In genomic region chr7:123494193-123494796, GRCh38 we compare ENCODE assay signal across 9 cellular contexts.
DNase-seq lines count a peak whose midpoint lies in the region; ATAC-seq and TF ChIP-seq lines count a peak whose summit lies in the region.
"Had no signal": no experiment of that assay in that cellular context is flagged by ENCODE, and none has a peak within 500 bp of the region (broad histone marks: within the 10 kb centered on the region; RNA-seq: fewer than 3 reads in every experiment).

No MANE protein-coding gene starts in this region.

- H3K4me3 ChIP-seq in astrocyte of the spinal cord (ENCODE audit: low read depth, low read length) = no peak overlapping the region
- H3K4me3 ChIP-seq: skin epidermis had no signal

- DNase-seq in AML-193 (lab: John Stamatoyannopoulos, UW) = peak; percentile 43 to 53
- DNase-seq in NCI-H748 (lab: John Stamatoyannopoulos, UW; ENCODE audit: unreplicated experiment) = peak; percentile 42
- DNase-seq in astrocyte of the spinal cord (ENCODE audit: low read depth, low spot score) = peak; percentile 43
- peak; percentile 29 for DNase-seq in left kidney (ENCODE audit: low read depth, low spot score)
- no peak for DNase-seq in HuH-7 (ENCODE audit: low spot score)
- no peak for DNase-seq in DMS153 treated with DMSO at 0.1 percent for 48 hours (lab: John Stamatoyannopoulos, UW; ENCODE audit: unreplicated experiment)

- ATAC-seq in HG03159 (IDR thresholded peaks at IDR 0.05; ENCODE audit: unreplicated experiment) = peak; percentile 76

- in situ Hi-C loops in astrocyte of the spinal cord (cut with HindIII; ENCODE audit: low sequenced_read_pairs) = no loop called here

- TF ChIP-seq CTCF in GM12873 (IDR thresholded peaks at IDR 0.05; ENCODE audit: insufficient read depth, low read depth, low read length, missing control alignments) (peak; percentile 40), astrocyte of the spinal cord (IDR thresholded peaks at IDR 0.05; ENCODE audit: low read depth, low read length) (peak; percentile 59)

Comparison
In these comparisons a context has a peak if more than half of its experiments do, and no peak if none do; other contexts are left out.
1. DNase-seq: peak in AML-193 (2 of 2), NCI-H748 (single experiment), astrocyte of the spinal cord (single experiment) and left kidney (single experiment); none in HuH-7 (single experiment) and DMS153 treated with DMSO at 0.1 percent for 48 hours (single experiment).